In the genomic region with DNA sequence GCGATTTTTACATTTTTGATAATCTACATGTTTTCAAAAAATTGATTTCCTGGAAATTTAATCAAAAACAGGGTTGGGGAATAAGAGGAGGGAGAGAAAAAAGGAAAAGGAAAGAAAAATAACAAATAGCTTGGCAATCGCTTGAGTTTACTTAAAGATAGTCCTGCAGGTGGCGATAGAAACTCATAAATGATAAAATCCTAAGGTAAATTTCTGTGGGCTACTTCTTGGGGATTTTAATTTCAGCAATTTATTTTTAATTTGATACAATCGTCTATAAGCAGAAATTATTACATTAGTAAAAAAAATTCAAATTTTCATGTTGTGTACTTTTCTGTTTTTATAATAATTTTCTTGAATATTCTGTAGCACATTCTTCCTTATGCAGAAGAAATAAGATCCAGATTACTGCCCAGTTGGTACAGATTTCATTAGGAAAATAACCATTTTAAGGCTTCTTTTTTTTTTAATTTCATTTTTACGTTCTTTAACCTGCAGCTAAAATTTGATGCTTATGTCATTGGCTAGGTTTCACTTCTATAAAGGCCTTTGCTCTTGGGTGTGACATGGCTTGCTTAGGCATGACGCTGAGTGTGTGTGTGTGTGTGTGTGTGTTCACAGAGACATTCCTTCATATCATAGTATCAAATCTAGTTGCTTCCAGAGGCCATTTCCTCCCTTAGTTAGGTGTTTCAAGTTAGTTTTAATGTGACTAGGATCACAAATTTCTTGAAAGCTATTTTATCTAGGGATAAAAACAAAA, we compare ENCODE assay signal across 8 cellular contexts.
A peak's percentile ranks its signal among the peaks of the same experiment; 100 is the strongest.
DNase-seq lines count a peak whose midpoint lies in the region; ATAC-seq and TF ChIP-seq lines count a peak whose summit lies in the region.

No MANE protein-coding gene starts in this region.

- H4K20me1 ChIP-seq in neural progenitor cell (ENCODE audit: low read depth): no peaks in the 10 kb centered on the region

- no peak overlapping the region for H3K4me2 ChIP-seq in neural progenitor cell

- intact Hi-C loops in colonic mucosa (cut with DNase I) (loop anchor here (10.0 kb wide), 2 partner anchors 172 to 262 kb away; no protein-coding TSS in a partner anchor), right cardiac atrium (cut with DNase I) (no loop called here)

- peaks cover 30% of the 10 kb centered on the region for H3K4me1 Mint-ChIP-seq in neural progenitor cell

- H3K9me3 ChIP-seq in colonic mucosa (no peaks in the 10 kb centered on the region), neural progenitor cell (ENCODE audit: low read depth) (no peaks in the 10 kb centered on the region), right cardiac atrium (ENCODE audit: control insufficient read depth, low read length) (no peaks in the 10 kb centered on the region)

- H3K36me3 Mint-ChIP-seq in neural progenitor cell: no peaks in the 10 kb centered on the region

- no peak overlapping the region for H3K9ac ChIP-seq in colonic mucosa (ENCODE audit: low read depth in 2 of 2, low read length in 2 of 2)
- H3K9ac ChIP-seq in neural progenitor cell: no peak overlapping the region

- TF ChIP-seq CTCF in colonic mucosa (IDR thresholded peaks at IDR 0.05) (peak; percentile 34), neural progenitor cell (IDR thresholded peaks at IDR 0.05) (peak; percentile 80)

- no peaks in the 10 kb centered on the region for H3K9me3 Mint-ChIP-seq in neural progenitor cell

- H3K4me1 ChIP-seq in colonic mucosa (no peaks in the 10 kb centered on the region), neural progenitor cell (peaks cover 23% of the 10 kb centered on the region), right cardiac atrium (ENCODE audit: control insufficient read depth, insufficient read depth, low read length) (no peaks in the 10 kb centered on the region)

- no peak overlapping the region for H3K4me3 Mint-ChIP-seq in neural progenitor cell

- no peak overlapping the region for H3K4me3 ChIP-seq in colonic mucosa
- H3K4me3 ChIP-seq in neural progenitor cell: no peak overlapping the region
- no peak overlapping the region for H3K4me3 ChIP-seq in right cardiac atrium (ENCODE audit: low read length)

- peaks cover 8% of the 10 kb centered on the region for H3K27me3 Mint-ChIP-seq in neural progenitor cell (ENCODE audit: insufficient read depth, low read depth)

- H3K27ac ChIP-seq in colonic mucosa (no peak overlapping the region), neural progenitor cell (no peak overlapping the region), right cardiac atrium (ENCODE audit: low read length) (no peak overlapping the region)

- no peaks in the 10 kb centered on the region for H3K27me3 ChIP-seq in colonic mucosa
- H3K27me3 ChIP-seq in neural progenitor cell: no peaks in the 10 kb centered on the region
- H3K27me3 ChIP-seq in right cardiac atrium (ENCODE audit: control insufficient read depth, insufficient read depth): no peaks in the 10 kb centered on the region

- ATAC-seq in GM21423 (IDR thresholded peaks at IDR 0.05; ENCODE audit: unreplicated experiment): peak; percentile 74
- ATAC-seq in right cardiac atrium: no peak

- no peaks in the 10 kb centered on the region for H3K79me2 ChIP-seq in neural progenitor cell (ENCODE audit: low read depth)

- WGBS in right cardiac atrium: 34% methylated on average over 6 of the region's 6 CpGs

- no peaks in the 10 kb centered on the region for H3K36me3 ChIP-seq in colonic mucosa
- H3K36me3 ChIP-seq in neural progenitor cell: no peaks in the 10 kb centered on the region

- H3K27ac Mint-ChIP-seq in neural progenitor cell: no peak overlapping the region

- no peak overlapping the region for H2AFZ ChIP-seq in neural progenitor cell (replicated peaks)

- H3F3A ChIP-seq in neural progenitor cell (ENCODE audit: low read depth): peaks cover 4% of the 10 kb centered on the region

- peak; percentile 28 for DNase-seq in COLO829 (ENCODE audit: low spot score)
- peak; percentile 3 for DNase-seq in NCI-H146 treated with DMSO at 0.1 percent for 48 hours (lab: John Stamatoyannopoulos, UW; ENCODE audit: unreplicated experiment)
- DNase-seq in colonic mucosa: peak; percentile 47
- DNase-seq in neural progenitor cell (ENCODE audit: low spot score): peak; percentile 62
- no peak for DNase-seq in central memory CD4-positive, alpha-beta T cell
- no peak for DNase-seq in activated CD8-positive, alpha-beta memory T cell treated with anti-CD3 and anti-CD28 coated beads for 24 hours
- DNase-seq in right cardiac atrium: no peak

Comparison
In these comparisons a context has a peak if more than half of its experiments do, and no peak if none do; other contexts are left out.
1. DNase-seq: peak in COLO829 (single experiment), NCI-H146 treated with DMSO at 0.1 percent for 48 hours (single experiment), colonic mucosa (single experiment) and neural progenitor cell (single experiment); none in central memory CD4-positive, alpha-beta T cell (single experiment), activated CD8-positive, alpha-beta memory T cell treated with anti-CD3 and anti-CD28 coated beads for 24 hours (single experiment) and right cardiac atrium (0 of 3).